In genomic region chr1:231872461-231872910, GRCh38 we compare ENCODE assay signal across 17 cellular contexts.
DNase-seq lines count a peak whose midpoint lies in the region; ATAC-seq and TF ChIP-seq lines count a peak whose summit lies in the region.
"Had no signal": no experiment of that assay in that cellular context is flagged by ENCODE, and none has a peak within 500 bp of the region (broad histone marks: within the 10 kb centered on the region; RNA-seq: fewer than 3 reads in every experiment).

No MANE protein-coding gene starts in this region.

- no peak for ATAC-seq in activated naive CD8-positive, alpha-beta T cell treated with anti-CD3 and anti-CD28 coated beads, Interleukin-2, amount 50 U/mL, for 24 hours
- no peak for ATAC-seq in upper lobe of right lung

- H3K27me3 ChIP-seq in upper lobe of right lung: no peaks in the 10 kb centered on the region

- DNase-seq in A172 (ENCODE audit: low spot score) (peak; percentile 44), ELR (ENCODE audit: low read depth) (peak; percentile 53), fibroblast of pulmonary artery (ENCODE audit: low read depth) (peak; percentile 77), erythroblast (lab: John Stamatoyannopoulos, UW) (no peak), SHP77 (lab: John Stamatoyannopoulos, UW) (no peak), CD1c-positive myeloid dendritic cell (ENCODE audit: extremely low spot score) (no peak), upper lobe of right lung (no peak)
- DNase-seq in activated naive CD8-positive, alpha-beta T cell treated with anti-CD3 and anti-CD28 coated beads, Interleukin-2, amount 50 U/mL, for 24 hours: no peak
- DNase-seq: activated CD4-positive, alpha-beta memory T cell treated with anti-CD3 and anti-CD28 coated beads, Interleukin-2, amount 10 ng/mL, durations not matched to agents 7 days and 5 days; activated gamma-delta T cell treated with Interleukin-2 at 50 U/mL for 16 hours; DMS79; foreskin melanocyte; NCI-H187; NCI-H69; RPMI8226; stimulated activated CD4-positive, alpha-beta T cell treated with anti-CD3 and anti-CD28 coated beads, Interleukin-2, amount 100 ng/mL, for 48 hours; T1000 had no signal

- no peak overlapping the region for H3K27ac ChIP-seq in upper lobe of right lung

- intact Hi-C loops in upper lobe of right lung (cut with DNase I): no loop called here

- H3K4me3 Mint-ChIP-seq in activated naive CD8-positive, alpha-beta T cell treated with anti-CD3 and anti-CD28 coated beads, Interleukin-2, amount 50 U/mL, for 24 hours: no peak overlapping the region
- H3K4me3 Mint-ChIP-seq: activated CD4-positive, alpha-beta memory T cell treated with anti-CD3 and anti-CD28 coated beads, Interleukin-2, amount 10 ng/mL, durations not matched to agents 7 days and 5 days had no signal

- H3K9me3 Mint-ChIP-seq in activated naive CD8-positive, alpha-beta T cell treated with anti-CD3 and anti-CD28 coated beads, Interleukin-2, amount 50 U/mL, for 24 hours: peaks cover 9% of the 10 kb centered on the region

- peaks cover 20% of the 10 kb centered on the region for H3K4me1 Mint-ChIP-seq in activated naive CD8-positive, alpha-beta T cell treated with anti-CD3 and anti-CD28 coated beads, Interleukin-2, amount 50 U/mL, for 24 hours

- no peaks in the 10 kb centered on the region for H3K9me3 ChIP-seq in upper lobe of right lung

- H3K4me3 ChIP-seq in fibroblast of pulmonary artery (replicated peaks; ENCODE audit: low read depth, low read length) (no peak overlapping the region), upper lobe of right lung (no peak overlapping the region)

- peaks cover 4% of the 10 kb centered on the region for H3K4me1 ChIP-seq in upper lobe of right lung

- no peaks in the 10 kb centered on the region for H3K36me3 ChIP-seq in upper lobe of right lung

- H3K27me3 Mint-ChIP-seq in activated naive CD8-positive, alpha-beta T cell treated with anti-CD3 and anti-CD28 coated beads, Interleukin-2, amount 50 U/mL, for 24 hours: no peaks in the 10 kb centered on the region
- H3K27me3 Mint-ChIP-seq: activated CD4-positive, alpha-beta memory T cell treated with anti-CD3 and anti-CD28 coated beads, Interleukin-2, amount 10 ng/mL, durations not matched to agents 7 days and 5 days had no signal

- H3K27ac Mint-ChIP-seq in activated naive CD8-positive, alpha-beta T cell treated with anti-CD3 and anti-CD28 coated beads, Interleukin-2, amount 50 U/mL, for 24 hours: peak overlapping the region; percentile 41
- H3K27ac Mint-ChIP-seq: activated CD4-positive, alpha-beta memory T cell treated with anti-CD3 and anti-CD28 coated beads, Interleukin-2, amount 10 ng/mL, durations not matched to agents 7 days and 5 days had no signal

- no peak for TF ChIP-seq CTCF in fibroblast of pulmonary artery (IDR thresholded peaks at IDR 0.05; ENCODE audit: low read length, missing control alignments)
- TF ChIP-seq CTCF in upper lobe of right lung (IDR thresholded peaks at IDR 0.05): no peak

- no peak for TF ChIP-seq POLR2A in erythroblast (IDR thresholded peaks at IDR 0.05; ENCODE audit: low read length)

- peaks cover 4% of the 10 kb centered on the region for H3K36me3 Mint-ChIP-seq in activated naive CD8-positive, alpha-beta T cell treated with anti-CD3 and anti-CD28 coated beads, Interleukin-2, amount 50 U/mL, for 24 hours (ENCODE audit: low read depth)

Comparison
In these comparisons a context has a peak if more than half of its experiments do, and no peak if none do; other contexts are left out.
1. DNase-seq: peak in A172 (single experiment), ELR (single experiment) and fibroblast of pulmonary artery (single experiment); none in activated naive CD8-positive, alpha-beta T cell treated with anti-CD3 and anti-CD28 coated beads, Interleukin-2, amount 50 U/mL, for 24 hours (single experiment), erythroblast (0 of 2), SHP77 (0 of 2), CD1c-positive myeloid dendritic cell (single experiment) and upper lobe of right lung (single experiment).